In genomic region chr17:82494236-82495055, GRCh38 we compare ENCODE assay signal across 1 cellular context.
TF ChIP-seq lines count a peak whose summit lies in the region.

No MANE protein-coding gene starts in this region.

TF ChIP-seq in HepG2, 621 proteins besides CTCF, POLR2A, EP300 and RAD21 (continued from another document and continues in another):
- TF ChIP-seq ZNF770 (CRISPR knock-in tag; IDR thresholded peaks at IDR 0.05) (peak; percentile 84), MLX (CRISPR knock-in tag; IDR thresholded peaks at IDR 0.05) (no peak), NR3C1 (CRISPR knock-in tag; IDR thresholded peaks at IDR 0.05) (no peak), KDM3A (CRISPR knock-in tag; IDR thresholded peaks at IDR 0.05; ENCODE audit: low read depth) (peak; percentile 92; the same call in 1 of the 2 replicates), ETV5 (CRISPR knock-in tag; IDR thresholded peaks at IDR 0.05; ENCODE audit: borderline replicate concordance) (peak; percentile 90), THAP8 (CRISPR knock-in tag; IDR thresholded peaks at IDR 0.05; ENCODE audit: borderline replicate concordance) (no peak), HMGA1 (CRISPR knock-in tag; conservative IDR thresholded peaks at IDR 0.05) (no peak), ZNF205 (CRISPR knock-in tag; IDR thresholded peaks at IDR 0.05) (peak; percentile 95), ZNF547 (CRISPR knock-in tag; IDR thresholded peaks at IDR 0.05) (peak; percentile 50; the same call in 1 of the 2 replicates), ZBTB34 (CRISPR knock-in tag; IDR thresholded peaks at IDR 0.05) (0 out of 2 replicates have a peak, but pooled peaks have one; percentile 42), ZNF891 (CRISPR knock-in tag; IDR thresholded peaks at IDR 0.05) (peak; percentile 84), ZNF430 (CRISPR knock-in tag; IDR thresholded peaks at IDR 0.05) (peak; percentile 71), ISX (CRISPR knock-in tag; conservative IDR thresholded peaks at IDR 0.05) (no peak), RXRA (CRISPR knock-in tag; IDR thresholded peaks at IDR 0.05) (peak; percentile 76), CAMTA2 (CRISPR knock-in tag; IDR thresholded peaks at IDR 0.05; ENCODE audit: borderline replicate concordance) (0 out of 2 replicates have a peak, but pooled peaks have one; percentile 25), KMT2B (CRISPR knock-in tag; IDR thresholded peaks at IDR 0.05) (peak; percentile 88), ZNF382 (CRISPR knock-in tag; IDR thresholded peaks at IDR 0.05; ENCODE audit: borderline replicate concordance) (no peak), CCDC6 (CRISPR knock-in tag; IDR thresholded peaks at IDR 0.05) (peak; percentile 87), ZNF574 (CRISPR knock-in tag; IDR thresholded peaks at IDR 0.05) (peak; percentile 71), ZNF331 (CRISPR knock-in tag; IDR thresholded peaks at IDR 0.05) (peak; percentile 94), ZNF788 (CRISPR knock-in tag; IDR thresholded peaks at IDR 0.05; ENCODE audit: borderline replicate concordance) (peak; percentile 99), NBN (conservative IDR thresholded peaks at IDR 0.05) (no peak), ARHGAP35 (CRISPR knock-in tag; IDR thresholded peaks at IDR 0.05; ENCODE audit: borderline replicate concordance) (peak; percentile 80), ZNF605 (CRISPR knock-in tag; IDR thresholded peaks at IDR 0.05) (peak; percentile 79; the same call in 1 of the 2 replicates), ZNF260 (CRISPR knock-in tag; IDR thresholded peaks at IDR 0.05; ENCODE audit: borderline replicate concordance, low read depth) (no peak), KMT2A (CRISPR knock-in tag; IDR thresholded peaks at IDR 0.05) (peak; percentile 87), ZNF34 (CRISPR knock-in tag; IDR thresholded peaks at IDR 0.05; ENCODE audit: borderline replicate concordance) (peak; percentile 99), KLF12 (CRISPR knock-in tag; IDR thresholded peaks at IDR 0.05; ENCODE audit: borderline replicate concordance) (peak; percentile 72), MAFG (CRISPR knock-in tag; IDR thresholded peaks at IDR 0.05) (no peak), ZBTB42 (CRISPR knock-in tag; IDR thresholded peaks at IDR 0.05) (no peak), SIN3B (IDR thresholded peaks at IDR 0.05; ENCODE audit: low read length) (no peak), SNAI1 (CRISPR knock-in tag; IDR thresholded peaks at IDR 0.05; ENCODE audit: borderline replicate concordance) (peak; percentile 83; the same call in 1 of the 2 replicates), NR2F2 (IDR thresholded peaks at IDR 0.05; ENCODE audit: borderline replicate concordance, low read depth) (no peak), ARID4A (CRISPR knock-in tag; IDR thresholded peaks at IDR 0.05; ENCODE audit: borderline replicate concordance) (peak; percentile 87), ZNF615 (CRISPR knock-in tag; IDR thresholded peaks at IDR 0.05; ENCODE audit: borderline replicate concordance) (no peak; the same call in 1 of the 2 replicates), TBX2 (CRISPR knock-in tag; IDR thresholded peaks at IDR 0.05; ENCODE audit: borderline replicate concordance) (peak; percentile 86), ZNF234 (CRISPR knock-in tag; conservative IDR thresholded peaks at IDR 0.05) (no peak), DR1 (CRISPR knock-in tag; IDR thresholded peaks at IDR 0.05) (peak; percentile 63; the same call in 1 of the 2 replicates), TRIM24 (CRISPR knock-in tag; IDR thresholded peaks at IDR 0.05) (no peak), PHB2 (IDR thresholded peaks at IDR 0.05; ENCODE audit: partially characterized antibody) (no peak), CHCHD3 (CRISPR knock-in tag; IDR thresholded peaks at IDR 0.05) (peak; percentile 23; the same call in 1 of the 2 replicates), REXO4 (CRISPR knock-in tag; IDR thresholded peaks at IDR 0.05; ENCODE audit: borderline replicate concordance) (no peak), ZC3H4 (CRISPR knock-in tag; IDR thresholded peaks at IDR 0.05; ENCODE audit: borderline replicate concordance) (no peak), SMC3 (IDR thresholded peaks at IDR 0.05; ENCODE audit: low read length) (peak; percentile 44), MED13 (CRISPR knock-in tag; IDR thresholded peaks at IDR 0.05) (peak; percentile 36; the same call in 1 of the 2 replicates)
- TF ChIP-seq, protein P1, sequence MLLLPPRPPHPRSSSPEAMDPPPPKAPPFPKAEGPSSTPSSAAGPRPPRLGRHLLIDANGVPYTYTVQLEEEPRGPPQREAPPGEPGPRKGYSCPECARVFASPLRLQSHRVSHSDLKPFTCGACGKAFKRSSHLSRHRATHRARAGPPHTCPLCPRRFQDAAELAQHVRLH (CRISPR knock-in tag; IDR thresholded peaks at IDR 0.05; ENCODE audit: borderline replicate concordance, low read depth), result peak; percentile 92; the same call in 1 of the 2 replicates
- TF ChIP-seq, protein P2, sequence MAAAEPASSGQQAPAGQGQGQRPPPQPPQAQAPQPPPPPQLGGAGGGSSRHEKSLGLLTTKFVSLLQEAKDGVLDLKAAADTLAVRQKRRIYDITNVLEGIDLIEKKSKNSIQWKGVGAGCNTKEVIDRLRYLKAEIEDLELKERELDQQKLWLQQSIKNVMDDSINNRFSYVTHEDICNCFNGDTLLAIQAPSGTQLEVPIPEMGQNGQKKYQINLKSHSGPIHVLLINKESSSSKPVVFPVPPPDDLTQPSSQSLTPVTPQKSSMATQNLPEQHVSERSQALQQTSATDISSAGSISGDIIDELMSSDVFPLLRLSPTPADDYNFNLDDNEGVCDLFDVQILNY (CRISPR knock-in tag; conservative IDR thresholded peaks at IDR 0.05), result no peak
- TF ChIP-seq, protein P3, sequence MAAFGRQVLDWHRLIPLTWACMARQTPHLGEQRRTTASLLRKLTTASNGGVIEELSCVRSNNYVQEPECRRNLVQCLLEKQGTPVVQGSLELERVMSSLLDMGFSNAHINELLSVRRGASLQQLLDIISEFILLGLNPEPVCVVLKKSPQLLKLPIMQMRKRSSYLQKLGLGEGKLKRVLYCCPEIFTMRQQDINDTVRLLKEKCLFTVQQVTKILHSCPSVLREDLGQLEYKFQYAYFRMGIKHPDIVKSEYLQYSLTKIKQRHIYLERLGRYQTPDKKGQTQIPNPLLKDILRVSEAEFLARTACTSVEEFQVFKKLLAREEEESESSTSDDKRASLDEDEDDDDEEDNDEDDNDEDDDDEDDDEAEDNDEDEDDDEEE (CRISPR knock-in tag; IDR thresholded peaks at IDR 0.05), result peak; percentile 92; the same call in 1 of the 2 replicates
- TF ChIP-seq, protein P4, sequence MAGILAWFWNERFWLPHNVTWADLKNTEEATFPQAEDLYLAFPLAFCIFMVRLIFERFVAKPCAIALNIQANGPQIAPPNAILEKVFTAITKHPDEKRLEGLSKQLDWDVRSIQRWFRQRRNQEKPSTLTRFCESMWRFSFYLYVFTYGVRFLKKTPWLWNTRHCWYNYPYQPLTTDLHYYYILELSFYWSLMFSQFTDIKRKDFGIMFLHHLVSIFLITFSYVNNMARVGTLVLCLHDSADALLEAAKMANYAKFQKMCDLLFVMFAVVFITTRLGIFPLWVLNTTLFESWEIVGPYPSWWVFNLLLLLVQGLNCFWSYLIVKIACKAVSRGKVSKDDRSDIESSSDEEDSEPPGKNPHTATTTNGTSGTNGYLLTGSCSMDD (CRISPR knock-in tag; IDR thresholded peaks at IDR 0.05), result no peak
- TF ChIP-seq, protein P5, sequence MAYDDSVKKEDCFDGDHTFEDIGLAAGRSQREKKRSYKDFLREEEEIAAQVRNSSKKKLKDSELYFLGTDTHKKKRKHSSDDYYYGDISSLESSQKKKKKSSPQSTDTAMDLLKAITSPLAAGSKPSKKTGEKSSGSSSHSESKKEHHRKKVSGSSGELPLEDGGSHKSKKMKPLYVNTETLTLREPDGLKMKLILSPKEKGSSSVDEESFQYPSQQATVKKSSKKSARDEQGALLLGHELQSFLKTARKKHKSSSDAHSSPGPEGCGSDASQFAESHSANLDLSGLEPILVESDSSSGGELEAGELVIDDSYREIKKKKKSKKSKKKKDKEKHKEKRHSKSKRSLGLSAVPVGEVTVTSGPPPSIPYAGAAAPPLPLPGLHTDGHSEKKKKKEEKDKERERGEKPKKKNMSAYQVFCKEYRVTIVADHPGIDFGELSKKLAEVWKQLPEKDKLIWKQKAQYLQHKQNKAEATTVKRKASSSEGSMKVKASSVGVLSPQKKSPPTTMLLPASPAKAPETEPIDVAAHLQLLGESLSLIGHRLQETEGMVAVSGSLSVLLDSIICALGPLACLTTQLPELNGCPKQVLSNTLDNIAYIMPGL (CRISPR knock-in tag; IDR thresholded peaks at IDR 0.05; ENCODE audit: borderline replicate concordance in 1 of 2, low read depth in 1 of 2), result peak; percentile 100
